ENCODE assay signal across 13 cellular contexts in genomic region chr10:132304756-132305509, GRCh38.
"Had no signal": no experiment of that assay in that cellular context is flagged by ENCODE, and none has a peak within 500 bp of the region (broad histone marks: within the 10 kb centered on the region; RNA-seq: fewer than 3 reads in every experiment).

No MANE protein-coding gene starts in this region.

- H3K9me3 Mint-ChIP-seq: activated CD4-positive, alpha-beta T cell treated with anti-CD3 and anti-CD28 coated beads, Interleukin-2, amount 10 ng/mL, durations not matched to agents 24 days and 14 days had no signal

- H3K9me3 ChIP-seq: mucosa of descending colon, stomach, thoracic aorta had no signal

- H3K27me3 Mint-ChIP-seq: T-helper 17 cell had no signal

- DNase-seq: activated CD4-positive, alpha-beta T cell treated with anti-CD3 and anti-CD28 coated beads, Interleukin-2, amount 10 ng/mL, durations not matched to agents 24 days and 14 days; activated CD8-positive, alpha-beta T cell treated with anti-CD3 and anti-CD28 coated beads, Interleukin-2, amount 10 ng/mL, durations not matched to agents 7 days and 5 days; activated naive CD4-positive, alpha-beta T cell; naive thymus-derived CD4-positive, alpha-beta T cell; stimulated activated CD4-positive, alpha-beta T cell treated with anti-CD3 and anti-CD28 coated beads, Interleukin-12 subunit alpha, Interleukin-12 subunit beta, amount 100 ng/mL, for 4 hours; stimulated activated CD4-positive, alpha-beta T cell treated with anti-CD3 and anti-CD28 coated beads, Interleukin-2, amount 100 ng/mL, for 24 hours; stomach; T-helper 17 cell had no signal

- H3K36me3 ChIP-seq: stomach, thoracic aorta had no signal

- H3K4me3 ChIP-seq: mucosa of descending colon, stomach, thoracic aorta had no signal

- H3K27ac ChIP-seq: stomach, thoracic aorta had no signal

- ATAC-seq: activated CD8-positive, alpha-beta T cell treated with anti-CD3 and anti-CD28 coated beads, Interleukin-2, amount 10 ng/mL, durations not matched to agents 7 days and 5 days; esophagus mucosa; left lobe of liver; mucosa of descending colon; naive thymus-derived CD4-positive, alpha-beta T cell; T-helper 17 cell; WTC11 had no signal

- H3K27ac Mint-ChIP-seq: activated CD4-positive, alpha-beta T cell treated with anti-CD3 and anti-CD28 coated beads, Interleukin-2, amount 10 ng/mL, durations not matched to agents 24 days and 14 days; activated CD8-positive, alpha-beta T cell treated with anti-CD3 and anti-CD28 coated beads, Interleukin-2, amount 10 ng/mL, durations not matched to agents 7 days and 5 days; naive thymus-derived CD4-positive, alpha-beta T cell; T-helper 17 cell; WTC11 had no signal

- H3K4me3 Mint-ChIP-seq: activated CD8-positive, alpha-beta T cell treated with anti-CD3 and anti-CD28 coated beads, Interleukin-2, amount 10 ng/mL, durations not matched to agents 7 days and 5 days had no signal

- H3K36me3 Mint-ChIP-seq: naive thymus-derived CD4-positive, alpha-beta T cell had no signal
